10 cellular contexts compared by ENCODE assay signal in the genomic region with DNA sequence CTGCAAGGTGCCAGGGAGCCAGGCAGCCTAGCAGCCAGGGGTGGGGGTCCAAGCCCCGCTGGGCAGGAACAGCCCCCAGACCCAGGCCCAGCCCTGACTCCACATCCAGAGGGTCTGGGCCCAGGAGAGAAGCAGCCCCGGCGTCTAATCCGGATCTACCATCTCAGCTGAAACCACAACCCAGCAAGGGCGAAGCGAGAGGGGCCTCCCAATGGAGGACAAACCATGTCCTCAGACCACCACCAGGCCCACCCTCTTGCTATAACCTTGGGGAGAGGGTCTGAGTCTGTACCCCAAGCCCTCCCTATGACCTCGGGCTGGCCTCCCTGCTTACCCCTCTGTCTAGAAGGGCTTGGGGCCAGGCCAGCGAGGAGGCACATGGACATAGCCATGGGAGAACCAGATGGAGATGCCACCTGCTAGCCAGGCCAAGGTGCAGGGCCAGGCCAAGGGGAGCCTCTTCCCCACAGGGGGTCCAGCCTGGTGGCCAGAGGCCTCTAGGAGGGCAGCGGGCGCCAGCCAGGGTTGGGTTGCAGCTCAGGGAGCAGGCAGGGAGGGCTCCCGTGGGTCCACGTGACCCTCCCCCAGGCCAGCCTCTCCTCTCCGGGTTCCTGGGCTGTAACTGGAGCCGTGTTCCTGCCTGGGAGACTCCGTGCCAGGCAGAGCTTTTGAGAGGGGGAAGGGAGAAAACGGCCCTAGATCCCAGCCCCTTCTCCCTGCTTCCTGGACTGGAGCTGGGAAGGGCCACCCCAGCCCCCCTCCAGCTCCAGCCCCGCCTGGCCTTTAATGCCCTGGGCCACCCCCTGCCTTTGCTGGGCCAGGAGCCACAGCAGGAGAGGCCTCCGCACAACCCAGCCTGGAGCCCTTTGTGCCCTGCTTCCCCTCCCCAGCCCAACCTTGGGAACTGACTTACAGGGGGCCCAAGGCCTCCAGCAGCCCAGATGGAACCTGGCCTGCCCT. TPM values are rescaled to one million over a fixed set of nuclear protein-coding genes. Genes with fewer than 3 reads are reported as not detected.
DNase-seq lines count a peak whose midpoint lies in the region; TF ChIP-seq lines count a peak whose summit lies in the region.
"Had no signal": no experiment of that assay in that cellular context is flagged by ENCODE, and none has a peak within 500 bp of the region (broad histone marks: within the 10 kb centered on the region; RNA-seq: fewer than 3 reads in every experiment).

No MANE protein-coding gene starts in this region.

- peak overlapping the region; percentile 95 for H3K27ac ChIP-seq in RWPE1
- H3K27ac ChIP-seq: tibial artery had no signal

- CTCF ChIA-PET in RWPE1 (lab: Yijun Ruan, JAX), result interaction anchor here (0.6 to 1.6 kb wide), 4 partner anchors 60 to 183 kb away, joined by 3 to 11 read pairs (median 5); no protein-coding TSS in a partner anchor

- no peaks in the 10 kb centered on the region for H3K36me3 ChIP-seq in skeletal muscle satellite cell (ENCODE audit: insufficient read depth, low read length)
- H3K36me3 ChIP-seq: tibial artery had no signal

- peak overlapping the region; percentile 79 for H3K4me2 ChIP-seq in skeletal muscle satellite cell (ENCODE audit: low read length)

- peak; percentile 86 for DNase-seq in DMS 273 (lab: John Stamatoyannopoulos, UW; ENCODE audit: unreplicated experiment)
- DNase-seq in DMS 273 treated with DMSO at 0.1 percent for 48 hours (lab: John Stamatoyannopoulos, UW), result no peak
- no peak for DNase-seq in RWPE1 (ENCODE audit: low spot score)
- peak; percentile 57 for DNase-seq in iPS-NIHi11 (ENCODE audit: low spot score)
- no peak for DNase-seq in retina
- no peak for DNase-seq in SKM-1 treated with dmso at 0.1 percent for 144 hours (lab: John Stamatoyannopoulos, UW; ENCODE audit: unreplicated experiment)
- no peak for DNase-seq in foreskin fibroblast
- DNase-seq: 8988T had no signal

- TF ChIP-seq CTCF in RWPE1 (conservative IDR thresholded peaks at IDR 0.05; ENCODE audit: low read depth) (no peak), foreskin fibroblast (IDR thresholded peaks at IDR 0.05; ENCODE audit: low read depth, low read length) (no peak)

- no peak overlapping the region for H3K9ac ChIP-seq in skeletal muscle satellite cell (ENCODE audit: low read depth, low read length)

- peaks cover 7% of the 10 kb centered on the region for H3K27me3 ChIP-seq in skeletal muscle satellite cell (ENCODE audit: control insufficient read depth, insufficient read depth, low read length)

- POLR2A ChIA-PET in RWPE1 (lab: Yijun Ruan, JAX; ENCODE audit: low non-redundant PET), result no interaction called here

- H3K9me3 ChIP-seq in skeletal muscle satellite cell (replicated peaks; ENCODE audit: low read length), result no peaks in the 10 kb centered on the region
- H3K9me3 ChIP-seq: tibial artery had no signal

- H3K4me1 ChIP-seq in skeletal muscle satellite cell (ENCODE audit: control insufficient read depth, insufficient read depth, low read length), result peaks cover 24% of the 10 kb centered on the region

- H3K4me3 ChIP-seq in skeletal muscle satellite cell (ENCODE audit: low read length) (no peak overlapping the region), foreskin fibroblast (ENCODE audit: low read depth in 1 of 2, low read length in 2 of 2) (no peak overlapping the region)

RNA-seq across cellular contexts. Expression of a gene that starts 2.5 kb away (rescaled TPM):
- 0.25 and 0.87 TPM in 2 replicates for total RNA-seq in skeletal muscle satellite cell (2012; rRNA removed)

Comparison
In these comparisons a context has a peak if more than half of its experiments do, and no peak if none do; other contexts are left out.
1. DNase-seq: peak in DMS 273 (single experiment) and iPS-NIHi11 (single experiment); none in DMS 273 treated with DMSO at 0.1 percent for 48 hours (single experiment), RWPE1 (single experiment), retina (single experiment), SKM-1 treated with dmso at 0.1 percent for 144 hours (single experiment) and foreskin fibroblast (0 of 2).